In genomic region chr1:39395357-39395831, GRCh38 we compare ENCODE assay signal across 2 cellular contexts.
A peak's percentile ranks its signal among the peaks of the same experiment; 100 is the strongest.
TF ChIP-seq lines count a peak whose summit lies in the region.

No MANE protein-coding gene starts in this region.

TF ChIP-seq in K562, 482 proteins besides CTCF, POLR2A, EP300 and RAD21 (continued from another document):
- TF ChIP-seq, protein P1, sequence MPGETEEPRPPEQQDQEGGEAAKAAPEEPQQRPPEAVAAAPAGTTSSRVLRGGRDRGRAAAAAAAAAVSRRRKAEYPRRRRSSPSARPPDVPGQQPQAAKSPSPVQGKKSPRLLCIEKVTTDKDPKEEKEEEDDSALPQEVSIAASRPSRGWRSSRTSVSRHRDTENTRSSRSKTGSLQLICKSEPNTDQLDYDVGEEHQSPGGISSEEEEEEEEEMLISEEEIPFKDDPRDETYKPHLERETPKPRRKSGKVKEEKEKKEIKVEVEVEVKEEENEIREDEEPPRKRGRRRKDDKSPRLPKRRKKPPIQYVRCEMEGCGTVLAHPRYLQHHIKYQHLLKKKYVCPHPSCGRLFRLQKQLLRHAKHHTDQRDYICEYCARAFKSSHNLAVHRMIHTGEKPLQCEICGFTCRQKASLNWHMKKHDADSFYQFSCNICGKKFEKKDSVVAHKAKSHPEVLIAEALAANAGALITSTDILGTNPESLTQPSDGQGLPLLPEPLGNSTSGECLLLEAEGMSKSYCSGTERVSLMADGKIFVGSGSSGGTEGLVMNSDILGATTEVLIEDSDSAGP (CRISPR knock-in tag; IDR thresholded peaks at IDR 0.05), result peak; percentile 59
- peak; percentile 29; the same call in 1 of the 2 replicates for TF ChIP-seq PKNOX1 (IDR thresholded peaks at IDR 0.05)
- TF ChIP-seq MEIS2 (IDR thresholded peaks at IDR 0.05; ENCODE audit: partially characterized antibody), result peak; percentile 49
- TF ChIP-seq, protein P2, sequence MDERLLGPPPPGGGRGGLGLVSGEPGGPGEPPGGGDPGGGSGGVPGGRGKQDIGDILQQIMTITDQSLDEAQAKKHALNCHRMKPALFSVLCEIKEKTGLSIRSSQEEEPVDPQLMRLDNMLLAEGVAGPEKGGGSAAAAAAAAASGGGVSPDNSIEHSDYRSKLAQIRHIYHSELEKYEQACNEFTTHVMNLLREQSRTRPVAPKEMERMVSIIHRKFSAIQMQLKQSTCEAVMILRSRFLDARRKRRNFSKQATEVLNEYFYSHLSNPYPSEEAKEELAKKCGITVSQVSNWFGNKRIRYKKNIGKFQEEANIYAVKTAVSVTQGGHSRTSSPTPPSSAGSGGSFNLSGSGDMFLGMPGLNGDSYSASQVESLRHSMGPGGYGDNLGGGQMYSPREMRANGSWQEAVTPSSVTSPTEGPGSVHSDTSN (CRISPR knock-in tag; IDR thresholded peaks at IDR 0.05; ENCODE audit: low read depth), result no peak
- TF ChIP-seq, protein P2 (tag; conservative IDR thresholded peaks at IDR 0.05; ENCODE audit: low read depth), result 0 out of 2 replicates have a peak, but pooled peaks have one; percentile 6
- peak; percentile 22; the same call in 1 of the 2 replicates for TF ChIP-seq HMBOX1 (IDR thresholded peaks at IDR 0.05)
- TF ChIP-seq AFF4 (CRISPR knock-in tag; IDR thresholded peaks at IDR 0.05), result no peak
- TF ChIP-seq MTA1 (IDR thresholded peaks at IDR 0.05; ENCODE audit: borderline replicate concordance), result no peak

TF ChIP-seq in liver, 16 proteins besides CTCF, POLR2A, EP300 and RAD21 (continued from another document):
- TF ChIP-seq REST (IDR thresholded peaks at IDR 0.05) (no peak), FOXA1 (IDR thresholded peaks at IDR 0.05) (no peak), EGR1 (IDR thresholded peaks at IDR 0.05; ENCODE audit: low read depth in 2 of 2) (no peak), MAX (IDR thresholded peaks at IDR 0.05) (no peak), JUND (IDR thresholded peaks at IDR 0.05) (no peak), GABPA (IDR thresholded peaks at IDR 0.05 in 1 of 2, conservative IDR thresholded peaks at IDR 0.05 in 1 of 2) (no peak)
